ENCODE assay signal across 14 cellular contexts in genomic region chr16:4110065-4110464, GRCh38. TPM values are rescaled to one million over a fixed set of nuclear protein-coding genes. Genes with fewer than 3 reads are reported as not detected.
DNase-seq lines count a peak whose midpoint lies in the region; ATAC-seq and TF ChIP-seq lines count a peak whose summit lies in the region.
"Had no signal": no experiment of that assay in that cellular context is flagged by ENCODE, and none has a peak within 500 bp of the region (broad histone marks: within the 10 kb centered on the region; RNA-seq: fewer than 3 reads in every experiment).

No MANE protein-coding gene starts in this region.

- TF ChIP-seq POLR2A in gastrocnemius medialis (IDR thresholded peaks at IDR 0.05), result no peak

- H3K9me3 ChIP-seq in BLaER1 (peaks cover 14% of the 10 kb centered on the region; the same call in 1 of the 2 replicates), Panc1 (ENCODE audit: control insufficient read depth, insufficient read depth, low read depth, low read length) (no peaks in the 10 kb centered on the region), lung (ENCODE audit: control insufficient read depth in 2 of 2, insufficient read depth in 1 of 2, low read length in 1 of 2) (no peaks in the 10 kb centered on the region), gastrocnemius medialis (no peaks in the 10 kb centered on the region), osteoblast (ENCODE audit: low read depth, low read length) (no peaks in the 10 kb centered on the region)

- ATAC-seq in Panc1, result no peak
- peak; percentile 23 for ATAC-seq in lung (ENCODE audit: insufficient read depth, low FRiP score)
- no peak for ATAC-seq in gastrocnemius medialis

- WGBS in lung, 2 donors, result 74 to 79% methylated on average over 13 of the region's 13 CpGs

- in situ Hi-C loops in Panc1 (cut with HindIII; ENCODE audit: low pct_unique_long_range_greater_than_20kb, low sequenced_read_pairs) (no loop called here), gastrocnemius medialis (cut with MboI; ENCODE audit: low sequenced_read_pairs in 4 of 4) (loop anchor here in 2 of 4 donors (25.0 kb wide), 2 partner anchors 123 to 152 kb away; partner anchors contain the start of gene TFAP4 (in 1 of the 2))

- H2AFZ ChIP-seq in osteoblast (ENCODE audit: low read length), result no peak overlapping the region

- POLR2A ChIA-PET in Panc1 (lab: Charles Lee), result interaction anchor here (0.7 kb wide), 1 partner anchor 13 kb away, joined by 3 read pairs; no protein-coding TSS in a partner anchor

- DNase-seq in Panc1 (ENCODE audit: low read depth, low spot score) (no peak), lung (ENCODE audit: low spot score) (peak; percentile 50), gastrocnemius medialis (no peak), osteoblast (ENCODE audit: insufficient read length, low spot score, missing footprints) (no peak), NCI-H146 treated with DMSO at 0.1 percent for 48 hours (lab: John Stamatoyannopoulos, UW; ENCODE audit: unreplicated experiment) (no peak), MV-4-11 (lab: John Stamatoyannopoulos, UW) (no peak)
- DNase-seq: ACHN, DND-41, GDM1, HCEC 1CT, NCI-H146, NCI-H748 treated with DMSO at 0.1 percent for 48 hours, SHP77 treated with DMSO at 0.1 percent for 48 hours had no signal

- intact Hi-C loops in Panc1 (cut with micrococcal nuclease; ENCODE audit: unreplicated experiment), result loop anchor here (5.0 kb wide), 1 partner anchor 142 kb away; no protein-coding TSS in a partner anchor
- intact Hi-C loops in gastrocnemius medialis (cut with DNase I; ENCODE audit: low total_unique reads), result no loop called here

- TF ChIP-seq CTCF in Panc1 (IDR thresholded peaks at IDR 0.05), result no peak
- no peak for TF ChIP-seq CTCF in lung (IDR thresholded peaks at IDR 0.05; ENCODE audit: control extremely low read depth, extremely low read depth)
- no peak for TF ChIP-seq CTCF in gastrocnemius medialis (IDR thresholded peaks at IDR 0.05 in 4 of 5, conservative IDR thresholded peaks at IDR 0.05 in 1 of 5)
- no peak for TF ChIP-seq CTCF in osteoblast (IDR thresholded peaks at IDR 0.05; ENCODE audit: extremely low read depth, low read depth, low read length)

- peaks cover 58% of the 10 kb centered on the region for H3K79me2 ChIP-seq in osteoblast (ENCODE audit: insufficient read depth, low read length)

- H3K4me1 ChIP-seq in BLaER1, result peaks cover 80% of the 10 kb centered on the region
- peaks cover 41% of the 10 kb centered on the region for H3K4me1 ChIP-seq in Panc1 (ENCODE audit: control insufficient read depth, insufficient read depth, low read length)
- peaks cover 0 to 37% of the 10 kb centered on the region in 2 donors for H3K4me1 ChIP-seq in lung (ENCODE audit: control insufficient read depth in 2 of 2, insufficient read depth in 2 of 2, low read length in 2 of 2)
- peaks cover 43 to 50% of the 10 kb centered on the region in 2 donors for H3K4me1 ChIP-seq in gastrocnemius medialis
- peaks cover 28% of the 10 kb centered on the region for H3K4me1 ChIP-seq in osteoblast (ENCODE audit: insufficient read depth, low read length)

- H3K4me2 ChIP-seq in BLaER1, result peak overlapping the region; percentile 98
- H3K4me2 ChIP-seq in osteoblast (ENCODE audit: insufficient read depth, low read length), result no peak overlapping the region

- H4K20me1 ChIP-seq in BLaER1 (peaks cover 100% of the 10 kb centered on the region), osteoblast (ENCODE audit: insufficient read depth, low read length) (peaks cover 18% of the 10 kb centered on the region)

- H3K27ac ChIP-seq in BLaER1 (no peak overlapping the region), Panc1 (ENCODE audit: low read length) (peak overlapping the region; percentile 52), lung (ENCODE audit: low read depth in 1 of 2, low read length in 1 of 2) (peak overlapping the region in 1 of 2 donors; percentile 79), gastrocnemius medialis (peak overlapping the region; percentile 18 to 93 (median 62)), osteoblast (ENCODE audit: low read depth, low read length) (no peak overlapping the region)

- CTCF ChIA-PET in Panc1 (lab: Charles Lee), result no interaction called here

- H3K4me3 ChIP-seq in BLaER1 (peak overlapping the region; percentile 9; the same call in 1 of the 2 replicates), Panc1 (ENCODE audit: low read depth in 2 of 2, low read length in 2 of 2) (no peak overlapping the region), lung (no peak overlapping the region), gastrocnemius medialis (no peak overlapping the region), osteoblast (ENCODE audit: insufficient read depth, low read length) (no peak overlapping the region)

- H3K27me3 ChIP-seq in BLaER1 (no peaks in the 10 kb centered on the region), Panc1 (ENCODE audit: control insufficient read depth, insufficient read depth, low read length) (no peaks in the 10 kb centered on the region), lung (ENCODE audit: control insufficient read depth, insufficient read depth) (no peaks in the 10 kb centered on the region), gastrocnemius medialis (no peaks in the 10 kb centered on the region), osteoblast (ENCODE audit: insufficient read depth, low read length) (no peaks in the 10 kb centered on the region)

- 0 out of 2 replicates have a peak overlapping the region, but pooled peaks have one; percentile 25 for H3K9ac ChIP-seq in BLaER1

- peaks cover 83% of the 10 kb centered on the region for H3K36me3 ChIP-seq in BLaER1
- no peaks in the 10 kb centered on the region for H3K36me3 ChIP-seq in Panc1 (ENCODE audit: control insufficient read depth, insufficient read depth, low read length)
- peaks cover 0 to 3% of the 10 kb centered on the region in 2 donors for H3K36me3 ChIP-seq in lung (ENCODE audit: control insufficient read depth in 2 of 2, insufficient read depth in 2 of 2, low read length in 2 of 2)
- no peaks in the 10 kb centered on the region for H3K36me3 ChIP-seq in gastrocnemius medialis
- peaks cover 16% of the 10 kb centered on the region for H3K36me3 ChIP-seq in osteoblast (ENCODE audit: insufficient read depth, low read length)

- BruUV-seq in Panc1 (replicated peaks; lab: Mats Ljungman, UMichigan), result no TSS peak

RNA-seq across cellular contexts. Expression of gene ADCY9, which starts 6.2 kb away (rescaled TPM):
- total RNA-seq in Panc1 (2021; ENCODE audit: unreplicated experiment), result 29.8 TPM
- polyA plus RNA-seq in Panc1 (2012; ENCODE audit: insufficient read length), result 23.2 TPM
- 10 to 100 TPM; 22.3 to 37.6 TPM for total RNA-seq in lung
- polyA plus RNA-seq in lung, result 10 to 100 TPM; 12.7 to 12.8 TPM
- 100 to 1,000 TPM in 3 of 4 donors, 10 to 100 TPM in 1; 84.9 to 223 (median 163) TPM for total RNA-seq in gastrocnemius medialis
- 27.4 and 29.3 TPM in 2 replicates for total RNA-seq in osteoblast

Comparison
In these comparisons a context has a peak if more than half of its experiments do, and no peak if none do; other contexts are left out.
1. H3K27ac ChIP-seq: peak in Panc1 (single experiment) and gastrocnemius medialis (4 of 4); none in BLaER1 (single experiment) and osteoblast (single experiment).